Comparison of ENCODE assay signal across 1 cellular context in genomic region chr1:11921022-11921421, GRCh38.
TF ChIP-seq lines count a peak whose summit lies in the region.

No MANE protein-coding gene starts in this region.

TF ChIP-seq in GM12878, 131 proteins besides CTCF, POLR2A, EP300 and RAD21:
- TF ChIP-seq TCF7 (IDR thresholded peaks at IDR 0.05; ENCODE audit: borderline replicate concordance) (no peak), RB1 (IDR thresholded peaks at IDR 0.05; ENCODE audit: borderline replicate concordance) (no peak), STAT3 (IDR thresholded peaks at IDR 0.05; ENCODE audit: low read depth, low read length) (no peak), SIX5 (IDR thresholded peaks at IDR 0.05; ENCODE audit: low read depth, low read length, severe bottlenecking) (no peak), PAX5 (IDR thresholded peaks at IDR 0.05; ENCODE audit: borderline replicate concordance, low read depth, low read length) (no peak), MTA2 (IDR thresholded peaks at IDR 0.05; ENCODE audit: low read depth) (no peak), STAT1 (conservative IDR thresholded peaks at IDR 0.05) (no peak), SPI1 (IDR thresholded peaks at IDR 0.05; ENCODE audit: borderline replicate concordance, insufficient read depth, low read depth, low read length) (no peak), ZNF274 (IDR thresholded peaks at IDR 0.05; ENCODE audit: insufficient read depth, insufficient read length) (no peak), YY1 (IDR thresholded peaks at IDR 0.05; ENCODE audit: low read depth, low read length) (no peak), SIN3A (IDR thresholded peaks at IDR 0.05; ENCODE audit: low read depth, low read length) (no peak)
